In the genomic region with DNA sequence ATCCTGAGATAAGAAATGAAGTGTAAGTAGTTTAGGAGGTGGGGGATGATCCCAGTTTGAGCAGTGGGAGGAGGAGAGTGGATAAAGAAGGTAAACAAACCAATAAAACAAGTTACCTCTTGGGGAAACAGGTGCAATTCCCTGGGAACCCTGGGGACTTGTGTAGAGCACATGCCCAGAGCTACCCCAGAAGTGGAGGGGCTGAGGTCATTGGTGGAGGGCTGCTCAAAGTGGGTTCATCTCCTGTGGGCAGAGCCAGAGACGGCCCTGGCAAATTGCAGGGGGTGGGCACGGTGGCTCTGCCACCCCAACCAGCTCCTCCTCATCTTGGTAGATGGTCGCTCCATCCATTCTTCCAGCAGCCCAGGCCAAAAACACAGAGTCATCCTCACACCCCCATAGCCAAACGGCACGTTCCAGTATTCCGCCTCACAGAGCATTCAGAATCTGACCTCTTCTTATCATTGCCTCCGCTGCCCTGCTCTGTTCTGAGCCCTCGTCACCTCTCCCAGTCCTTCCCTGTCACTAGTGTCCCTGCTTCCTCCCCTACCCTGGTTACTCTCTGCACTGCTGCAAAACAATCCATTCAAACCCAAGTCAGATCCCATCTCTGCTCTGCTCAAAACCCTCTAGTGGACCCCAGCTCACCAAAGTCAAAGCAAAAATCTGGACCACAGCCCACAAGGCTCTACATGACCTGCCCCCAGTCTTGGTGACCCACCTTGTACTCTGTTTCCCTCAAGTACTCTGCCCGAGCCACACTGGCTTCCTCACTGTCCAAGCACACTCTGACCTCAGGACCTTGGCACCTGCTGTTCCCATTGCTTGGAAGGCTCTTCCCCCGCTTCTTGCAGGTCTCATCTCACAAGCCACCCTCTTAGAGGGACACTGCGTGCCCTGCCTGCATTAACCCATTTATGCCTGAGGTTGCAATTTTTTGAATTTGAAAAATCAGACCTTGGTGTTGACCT, we compare ENCODE assay signal across 15 cellular contexts. TPM values are rescaled to one million over a fixed set of nuclear protein-coding genes. Genes with fewer than 3 reads are reported as not detected.
"Had no signal": no experiment of that assay in that cellular context is flagged by ENCODE, and none has a peak within 500 bp of the region (broad histone marks: within the 10 kb centered on the region; RNA-seq: fewer than 3 reads in every experiment).

No MANE protein-coding gene starts in this region.

- H3K4me3 ChIP-seq: dorsolateral prefrontal cortex, esophagus squamous epithelium, tibial artery had no signal

- H3K27ac ChIP-seq: dorsolateral prefrontal cortex, esophagus squamous epithelium, foreskin keratinocyte, tibial artery, VCaP had no signal

- H3K27ac Mint-ChIP-seq: activated CD4-positive, alpha-beta T cell treated with anti-CD3 and anti-CD28 coated beads for 36 hours; activated naive CD8-positive, alpha-beta T cell treated with anti-CD3 and anti-CD28 coated beads for 36 hours had no signal

- DNase-seq: activated CD4-positive, alpha-beta T cell treated with anti-CD3 and anti-CD28 coated beads for 36 hours; activated gamma-delta T cell treated with Interleukin-2 at 50 U/mL for 16 hours; activated naive CD8-positive, alpha-beta T cell treated with anti-CD3 and anti-CD28 coated beads for 36 hours; activated T-cell treated with anti-CD3 and anti-CD28 coated beads, Interleukin-2, amount 50 U/mL, for 4 hours; esophagus squamous epithelium; foreskin keratinocyte; left colon; naive thymus-derived CD4-positive, alpha-beta T cell; stimulated activated CD4-positive, alpha-beta T cell treated with anti-CD3 and anti-CD28 coated beads, Interleukin-4, amount 100 ng/mL, for 24 hours; tibial artery had no signal

- H3K4me1 ChIP-seq: foreskin keratinocyte had no signal

- H3K36me3 Mint-ChIP-seq: activated naive CD8-positive, alpha-beta T cell treated with anti-CD3 and anti-CD28 coated beads for 36 hours; naive thymus-derived CD4-positive, alpha-beta T cell had no signal

- H3K4me3 Mint-ChIP-seq: activated CD4-positive, alpha-beta T cell treated with anti-CD3 and anti-CD28 coated beads for 36 hours; activated naive CD8-positive, alpha-beta T cell treated with anti-CD3 and anti-CD28 coated beads for 36 hours; activated T-cell treated with anti-CD3 and anti-CD28 coated beads, Interleukin-2, amount 50 U/mL, for 4 hours had no signal

- H3K4me1 Mint-ChIP-seq: activated naive CD8-positive, alpha-beta T cell treated with anti-CD3 and anti-CD28 coated beads for 36 hours had no signal

- H3K9me3 ChIP-seq: esophagus squamous epithelium, tibial artery had no signal

- ATAC-seq: activated CD4-positive, alpha-beta T cell treated with anti-CD3 and anti-CD28 coated beads for 36 hours; activated T-cell treated with anti-CD3 and anti-CD28 coated beads, Interleukin-2, amount 50 U/mL, for 4 hours; foreskin keratinocyte; left colon; naive thymus-derived CD4-positive, alpha-beta T cell had no signal

- H3K36me3 ChIP-seq: esophagus squamous epithelium, tibial artery had no signal

- H3K27me3 ChIP-seq: dorsolateral prefrontal cortex had no signal

- H3K9me3 Mint-ChIP-seq: activated naive CD8-positive, alpha-beta T cell treated with anti-CD3 and anti-CD28 coated beads for 36 hours; activated T-cell treated with anti-CD3 and anti-CD28 coated beads, Interleukin-2, amount 50 U/mL, for 4 hours; naive thymus-derived CD4-positive, alpha-beta T cell had no signal

RNA-seq across cellular contexts. Expression of a gene that starts 5.5 kb away (rescaled TPM):
- total RNA-seq: SK-MEL-5 had no signal

RNA-seq across cellular contexts. Expression of a gene that starts 44.6 kb away (rescaled TPM):
- total RNA-seq: activated CD8-positive, alpha-beta memory T cell treated with anti-CD3 and anti-CD28 coated beads for 36 hours; activated T-cell treated with anti-CD3 and anti-CD28 coated beads, Interleukin-2, amount 50 U/mL, for 4 hours; mononuclear cell had no signal
